In genomic region chr4:151458148-151458547, GRCh38 we compare ENCODE assay signal across 16 cellular contexts. TPM values are rescaled to one million over a fixed set of nuclear protein-coding genes. Genes with fewer than 3 reads are reported as not detected.
DNase-seq lines count a peak whose midpoint lies in the region; ATAC-seq and TF ChIP-seq lines count a peak whose summit lies in the region.
"Had no signal": no experiment of that assay in that cellular context is flagged by ENCODE, and none has a peak within 500 bp of the region (broad histone marks: within the 10 kb centered on the region; RNA-seq: fewer than 3 reads in every experiment).

No MANE protein-coding gene starts in this region.

- no peak overlapping the region for H2AFZ ChIP-seq in mammary epithelial cell (ENCODE audit: low read depth, low read length)
- H2AFZ ChIP-seq: PC-9 had no signal

- H3K9ac ChIP-seq in mammary epithelial cell (ENCODE audit: insufficient read depth, low read length) (no peak overlapping the region), skeletal muscle tissue (ENCODE audit: low read depth in 1 of 3, low read length in 3 of 3) (no peak overlapping the region)

- TF ChIP-seq CTCF in mammary epithelial cell (conservative IDR thresholded peaks at IDR 0.05 in 1 of 2, IDR thresholded peaks at IDR 0.05 in 1 of 2; ENCODE audit: extremely low read depth in 1 of 2, insufficient read depth in 1 of 2, low read depth in 1 of 2, low read length in 2 of 2), result no peak

- no peaks in the 10 kb centered on the region for H4K20me1 ChIP-seq in mammary epithelial cell (ENCODE audit: insufficient read depth, low read length)

- peaks cover 43% of the 10 kb centered on the region for H3K79me2 ChIP-seq in mammary epithelial cell (ENCODE audit: insufficient read depth, low read length)

- no peak overlapping the region for H3K4me2 ChIP-seq in mammary epithelial cell (ENCODE audit: insufficient read depth, low read depth, low read length)
- H3K4me2 ChIP-seq: PC-9 had no signal

- H3K4me1 ChIP-seq in mammary epithelial cell (ENCODE audit: insufficient read depth, low read length) (no peaks in the 10 kb centered on the region), skeletal muscle tissue (ENCODE audit: control insufficient read depth in 3 of 3, insufficient read depth in 3 of 3, low read length in 3 of 3) (peaks cover 8 to 46% (median 24%) of the 10 kb centered on the region in 3 donors)

- in situ Hi-C loops in mammary epithelial cell (cut with MboI; ENCODE audit: low sequenced_read_pairs in 2 of 2), result no loop called here

- H3K27ac ChIP-seq in mammary epithelial cell (ENCODE audit: insufficient read depth, low read depth, low read length), result no peak overlapping the region
- H3K27ac ChIP-seq in skeletal muscle tissue (ENCODE audit: low read depth, low read length), result peak overlapping the region; percentile 49

- H3K27me3 ChIP-seq in MG63 (no peaks in the 10 kb centered on the region), mammary epithelial cell (ENCODE audit: insufficient read depth, low read length) (no peaks in the 10 kb centered on the region), skeletal muscle tissue (ENCODE audit: control insufficient read depth in 3 of 3, insufficient read depth in 3 of 3, low read length in 3 of 3) (no peaks in the 10 kb centered on the region)

- dilution Hi-C loops in mammary epithelial cell (cut with HindIII; ENCODE audit: low sequenced_read_pairs), result no loop called here

- no peaks in the 10 kb centered on the region for H3K36me3 ChIP-seq in MG63
- H3K36me3 ChIP-seq in mammary epithelial cell (ENCODE audit: insufficient read depth, low read length), result no peaks in the 10 kb centered on the region
- H3K36me3 ChIP-seq in skeletal muscle tissue (ENCODE audit: control insufficient read depth in 3 of 3, insufficient read depth in 3 of 3, low read length in 3 of 3), result no peaks in the 10 kb centered on the region

- BruUV-seq in mammary epithelial cell (replicated peaks; lab: Mats Ljungman, UMichigan), result no TSS peak

- H3K4me3 ChIP-seq in MG63 (no peak overlapping the region), mammary epithelial cell (replicated peaks in 1 of 3; ENCODE audit: insufficient read depth in 1 of 3, low read depth in 2 of 3, low read length in 3 of 3) (no peak overlapping the region), skeletal muscle tissue (ENCODE audit: low read length in 3 of 3) (no peak overlapping the region)
- H3K4me3 ChIP-seq: PC-9 had no signal

- no peaks in the 10 kb centered on the region for H3K9me3 ChIP-seq in MG63
- no peaks in the 10 kb centered on the region for H3K9me3 ChIP-seq in mammary epithelial cell (replicated peaks; ENCODE audit: insufficient read depth, low read length)
- no peaks in the 10 kb centered on the region for H3K9me3 ChIP-seq in skeletal muscle tissue (ENCODE audit: control insufficient read depth in 3 of 3, low read length in 3 of 3)

- intact Hi-C loops in mammary epithelial cell (cut with micrococcal nuclease) (no loop called here), left ventricle myocardium superior (cut with micrococcal nuclease) (no loop called here)

- WGBS in mammary epithelial cell (ENCODE audit: low coverage, missing lambda C conversion rate), result 100% methylated on average over 1 of the region's 1 CpG

- no peak for ATAC-seq in HG03460 (IDR thresholded peaks at IDR 0.05; ENCODE audit: unreplicated experiment)
- no peak for ATAC-seq in left ventricle myocardium superior
- ATAC-seq in HG03432 (IDR thresholded peaks at IDR 0.05; ENCODE audit: unreplicated experiment), result no peak

- DNase-seq in MG63 (peak; percentile 1), mammary epithelial cell (peak; percentile 11), myocyte (ENCODE audit: low read depth) (peak; percentile 13), left ventricle myocardium superior (no peak), iPS-NIHi7 (ENCODE audit: extremely low spot score) (no peak)
- DNase-seq: CD4-positive, CD25-positive, alpha-beta regulatory T cell; EL; H7; NCI-H1436; NCI-H2029 treated with DMSO at 0.1 percent for 48 hours; NCI-H2171 treated with DMSO at 0.1 percent for 48 hours; NCI-H510A; PC-9 had no signal

- CTCF ChIA-PET in mammary epithelial cell (lab: Charles Lee; ENCODE audit: low non-redundant PET), result no interaction called here

RNA-seq across cellular contexts. Expression of gene FHIP1A, which starts 49.2 kb away (rescaled TPM):
- total RNA-seq in MG63 (2014; rRNA removed; shearing (Covaris generic); ENCODE audit: low replicate concordance), result 2.0 and 3.8 TPM in 2 replicates
- total RNA-seq in mammary epithelial cell (10 to 100 TPM; 33.0 to 38.5 TPM), myocyte (1.2 and 9.9 TPM in 2 replicates), skeletal muscle tissue (15.1 TPM), left ventricle myocardium superior (20.2 TPM)
- polyA plus RNA-seq in mammary epithelial cell, result 14.3 TPM
- polyA minus RNA-seq in mammary epithelial cell, result 49.6 TPM
- polyA plus RNA-seq in myocyte (2012), result 2.0 TPM

Comparison
In these comparisons a context has a peak if more than half of its experiments do, and no peak if none do; other contexts are left out.
1. DNase-seq: peak in MG63 (single experiment), mammary epithelial cell (single experiment) and myocyte (single experiment); none in left ventricle myocardium superior (single experiment) and iPS-NIHi7 (single experiment).